Comparison of ENCODE assay signal across 8 cellular contexts in genomic region chr6:31834367-31834703, GRCh38. TPM values are rescaled to one million over a fixed set of nuclear protein-coding genes. Genes with fewer than 3 reads are reported as not detected.
DNase-seq lines count a peak whose midpoint lies in the region; ATAC-seq and TF ChIP-seq lines count a peak whose summit lies in the region.

No MANE protein-coding gene starts in this region.

- intact Hi-C loops in breast epithelium (cut with DNase I; ENCODE audit: low total_unique reads) = loop anchor here (5.0 to 10.0 kb wide), 2 partner anchors 107 to 180 kb away; partner anchors contain the start of genes APOM, BAG6 and DDAH2

- H3K9me3 ChIP-seq in CD4-positive, CD25-positive, alpha-beta regulatory T cell (ENCODE audit: control insufficient read depth in 2 of 2, low read length in 2 of 2) = no peaks in the 10 kb centered on the region
- H3K9me3 ChIP-seq in SK-N-MC (ENCODE audit: low read depth, low read length) (no peaks in the 10 kb centered on the region), breast epithelium (no peaks in the 10 kb centered on the region), iPS-18c (ENCODE audit: control insufficient read depth, insufficient read depth, low read length) (peaks cover 4% of the 10 kb centered on the region), skeletal muscle tissue (ENCODE audit: control insufficient read depth in 3 of 3, low read length in 3 of 3) (no peaks in the 10 kb centered on the region)

- H3K4me1 Mint-ChIP-seq in CD4-positive, CD25-positive, alpha-beta regulatory T cell = peaks cover 22 to 62% (median 42%) of the 10 kb centered on the region in 4 donors

- peaks cover 59% of the 10 kb centered on the region for H3K4me1 ChIP-seq in CD4-positive, CD25-positive, alpha-beta regulatory T cell (ENCODE audit: control insufficient read depth, insufficient read depth, low read length, poor library complexity, severe bottlenecking)
- peaks cover 7 to 19% of the 10 kb centered on the region in 2 donors for H3K4me1 ChIP-seq in breast epithelium
- peaks cover 39 to 46% (median 41%) of the 10 kb centered on the region in 3 donors for H3K4me1 ChIP-seq in skeletal muscle tissue (ENCODE audit: control insufficient read depth in 3 of 3, insufficient read depth in 3 of 3, low read length in 3 of 3)

- H3K9ac ChIP-seq in SK-N-MC (ENCODE audit: insufficient read length) (peak overlapping the region; percentile 94), skeletal muscle tissue (ENCODE audit: low read depth in 1 of 3, low read length in 3 of 3) (peak overlapping the region; percentile 96 to 98 (median 98))

- H3K36me3 Mint-ChIP-seq in CD4-positive, CD25-positive, alpha-beta regulatory T cell = peaks cover 22% of the 10 kb centered on the region

- TF ChIP-seq CTCF in NB4 (IDR thresholded peaks at IDR 0.05; ENCODE audit: low read depth, low read length) (no peak), breast epithelium (IDR thresholded peaks at IDR 0.05) (no peak)

- H3K4me3 Mint-ChIP-seq in CD4-positive, CD25-positive, alpha-beta regulatory T cell = peak overlapping the region; percentile 96 to 100 (median 99)

- peak overlapping the region; percentile 96 for H3K4me3 ChIP-seq in CD4-positive, CD25-positive, alpha-beta regulatory T cell (ENCODE audit: low read depth, low read length)
- H3K4me3 ChIP-seq in NB4 (ENCODE audit: low read depth, low read length) (peak overlapping the region; percentile 98), SK-N-MC (peak overlapping the region; percentile 88), breast epithelium (peak overlapping the region; percentile 78 to 94 (median 90)), iPS-18c (ENCODE audit: insufficient read depth, low read depth, low read length) (peak overlapping the region; percentile 99), skeletal muscle tissue (ENCODE audit: low read length in 3 of 3) (peak overlapping the region; percentile 96 to 98 (median 97))

- peak in 1 of 3 donors; percentile 85 for DNase-seq in CD4-positive, CD25-positive, alpha-beta regulatory T cell
- peak; percentile 93 for DNase-seq in NB4 (ENCODE audit: low read depth)
- DNase-seq in SK-N-MC (ENCODE audit: low read depth, low spot score) = no peak
- DNase-seq in breast epithelium (ENCODE audit: low spot score in 2 of 2) = peak; percentile 80 to 82

- peak; percentile 32 to 40 for ATAC-seq in CD4-positive, CD25-positive, alpha-beta regulatory T cell (ENCODE audit: low read depth in 2 of 2)
- ATAC-seq in GM21447 (IDR thresholded peaks at IDR 0.05; ENCODE audit: unreplicated experiment) (peak; percentile 39), HG03439 (IDR thresholded peaks at IDR 0.05; ENCODE audit: unreplicated experiment) (no peak)

- peaks cover 15% of the 10 kb centered on the region for H3K36me3 ChIP-seq in CD4-positive, CD25-positive, alpha-beta regulatory T cell (ENCODE audit: control insufficient read depth, insufficient read depth, low read length)
- peaks cover 36% of the 10 kb centered on the region for H3K36me3 ChIP-seq in SK-N-MC (ENCODE audit: insufficient read depth, low read length)
- H3K36me3 ChIP-seq in breast epithelium = no peaks in the 10 kb centered on the region
- H3K36me3 ChIP-seq in skeletal muscle tissue (ENCODE audit: control insufficient read depth in 3 of 3, insufficient read depth in 3 of 3, low read length in 3 of 3) = peaks cover 19 to 22% (median 20%) of the 10 kb centered on the region in 3 donors

- H3K27me3 ChIP-seq in CD4-positive, CD25-positive, alpha-beta regulatory T cell (ENCODE audit: control insufficient read depth, insufficient read depth, low read length) = no peaks in the 10 kb centered on the region
- no peaks in the 10 kb centered on the region for H3K27me3 ChIP-seq in breast epithelium
- no peaks in the 10 kb centered on the region for H3K27me3 ChIP-seq in skeletal muscle tissue (ENCODE audit: control insufficient read depth in 3 of 3, insufficient read depth in 3 of 3, low read length in 3 of 3)

- no peaks in the 10 kb centered on the region for H3K9me3 Mint-ChIP-seq in CD4-positive, CD25-positive, alpha-beta regulatory T cell

- peak overlapping the region; percentile 96 to 100 (median 99) for H3K27ac Mint-ChIP-seq in CD4-positive, CD25-positive, alpha-beta regulatory T cell

- H3K27me3 Mint-ChIP-seq in CD4-positive, CD25-positive, alpha-beta regulatory T cell = no peaks in the 10 kb centered on the region

- TF ChIP-seq POLR2A in NB4 (IDR thresholded peaks at IDR 0.05; ENCODE audit: extremely low read depth, insufficient read length) (no peak), breast epithelium (IDR thresholded peaks at IDR 0.05) (no peak)

- peak overlapping the region; percentile 97 for H3K27ac ChIP-seq in CD4-positive, CD25-positive, alpha-beta regulatory T cell (ENCODE audit: insufficient read depth, low read length, poor library complexity, severe bottlenecking)
- peak overlapping the region; percentile 98 for H3K27ac ChIP-seq in SK-N-MC
- peak overlapping the region; percentile 93 to 96 for H3K27ac ChIP-seq in breast epithelium
- peak overlapping the region; percentile 97 for H3K27ac ChIP-seq in skeletal muscle tissue (ENCODE audit: low read depth, low read length)

RNA-seq across cellular contexts. Expression of gene HSPA1B, which starts 6.8 kb away (rescaled TPM):
- total RNA-seq in CD4-positive, CD25-positive, alpha-beta regulatory T cell = 27.3 TPM
- 1 to 10 TPM; 2.3 to 6.8 (median 3.0) TPM for polyA plus RNA-seq in CD4-positive, CD25-positive, alpha-beta regulatory T cell
- total RNA-seq in breast epithelium (100 to 1,000 TPM; 113 to 376 (median 232) TPM), skeletal muscle tissue (117 TPM)

RNA-seq across cellular contexts. Expression of gene HSPA1A, which starts 19.0 kb away (rescaled TPM):
- total RNA-seq in CD4-positive, CD25-positive, alpha-beta regulatory T cell = 30.6 TPM
- polyA plus RNA-seq in CD4-positive, CD25-positive, alpha-beta regulatory T cell = 10 to 100 TPM; 65.7 to 93.0 (median 80.5) TPM
- total RNA-seq in breast epithelium (100 to 1,000 TPM; 136 to 459 (median 202) TPM), skeletal muscle tissue (133 TPM)

RNA-seq across cellular contexts. Expression of gene HSPA1L, which starts 19.3 kb away (rescaled TPM):
- total RNA-seq in CD4-positive, CD25-positive, alpha-beta regulatory T cell = 5.5 TPM
- polyA plus RNA-seq in CD4-positive, CD25-positive, alpha-beta regulatory T cell = 1 to 10 TPM; 2.2 to 4.2 (median 3.5) TPM
- 1 to 10 TPM; 1.3 to 1.9 (median 1.6) TPM for total RNA-seq in breast epithelium
- 5.2 TPM for total RNA-seq in skeletal muscle tissue

RNA-seq across cellular contexts. Expression of gene LSM2, which starts 27.6 kb away (rescaled TPM):
- total RNA-seq in CD4-positive, CD25-positive, alpha-beta regulatory T cell = 29.3 TPM
- 100 to 1,000 TPM in 1 of 4 donors, 10 to 100 TPM in 3; 80.0 to 122 (median 87.5) TPM for polyA plus RNA-seq in CD4-positive, CD25-positive, alpha-beta regulatory T cell
- 10 to 100 TPM; 28.7 to 39.7 (median 32.6) TPM for total RNA-seq in breast epithelium
- total RNA-seq in skeletal muscle tissue = 45.9 TPM

RNA-seq across cellular contexts. Expression of gene NEU1, which starts 28.3 kb away (rescaled TPM):
- 29.1 TPM for total RNA-seq in CD4-positive, CD25-positive, alpha-beta regulatory T cell
- 10 to 100 TPM; 26.4 to 32.4 (median 29.7) TPM for polyA plus RNA-seq in CD4-positive, CD25-positive, alpha-beta regulatory T cell
- total RNA-seq in breast epithelium (10 to 100 TPM; 44.6 to 57.3 (median 48.9) TPM), skeletal muscle tissue (23.0 TPM)
